In the genomic region with DNA sequence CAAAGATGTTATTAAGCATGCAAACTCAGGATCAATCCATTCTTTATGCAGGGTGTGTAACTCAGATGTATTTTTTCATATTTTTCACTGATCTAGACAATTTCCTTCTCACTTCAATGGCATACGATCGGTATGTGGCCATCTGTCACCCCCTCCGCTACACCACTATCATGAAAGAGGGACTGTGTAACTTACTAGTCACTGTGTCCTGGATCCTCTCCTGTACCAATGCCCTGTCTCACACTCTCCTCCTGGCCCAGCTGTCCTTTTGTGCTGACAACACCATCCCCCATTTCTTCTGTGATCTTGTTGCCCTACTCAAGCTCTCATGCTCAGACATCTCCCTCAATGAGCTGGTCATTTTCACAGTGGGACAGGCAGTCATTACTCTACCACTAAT, we compare ENCODE assay signal across 8 cellular contexts. TPM values are rescaled to one million over a fixed set of nuclear protein-coding genes. Genes with fewer than 3 reads are reported as not detected.
"Had no signal": no experiment of that assay in that cellular context is flagged by ENCODE, and none has a peak within 500 bp of the region (broad histone marks: within the 10 kb centered on the region; RNA-seq: fewer than 3 reads in every experiment).

No MANE protein-coding gene starts in this region.

- DNase-seq: GDM1, GF-D8 had no signal

- FAIRE-seq: G401.6, GM12878, GM12891, GM12892, GM18507, GM19239 had no signal

RNA-seq across cellular contexts. Expression of a gene that starts 0.4 kb away (rescaled TPM):
- total RNA-seq: GM12878 had no signal

RNA-seq across cellular contexts. Expression of a gene that starts 7.7 kb away (rescaled TPM):
- total RNA-seq: GM12878 had no signal

RNA-seq across cellular contexts. Expression of a gene that starts 8.8 kb away (rescaled TPM):
- total RNA-seq: GM12878 had no signal

RNA-seq across cellular contexts. Expression of a gene that starts 33.5 kb away (rescaled TPM):
- total RNA-seq: GM12878 had no signal

RNA-seq across cellular contexts. Expression of a gene that starts 41.6 kb away (rescaled TPM):
- total RNA-seq: GM12878 had no signal
